Comparison of ENCODE assay signal across 11 cellular contexts in the genomic region with DNA sequence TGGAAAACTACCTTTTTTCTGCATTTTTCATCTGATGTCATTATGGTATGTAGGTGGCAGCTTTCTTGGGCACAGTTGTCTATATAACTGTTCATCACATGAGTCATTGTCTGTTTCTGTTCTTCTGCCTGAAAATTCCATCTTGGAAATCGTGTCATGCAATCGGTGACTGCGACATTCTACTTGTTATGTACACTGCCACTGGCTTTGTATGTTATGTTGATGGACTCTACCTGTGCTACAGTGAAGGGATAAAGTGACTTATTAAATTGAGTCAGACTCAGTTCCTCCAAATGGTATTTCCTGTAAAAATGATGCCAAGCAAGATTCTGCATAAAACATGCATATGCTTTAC. TPM values are rescaled to one million over a fixed set of nuclear protein-coding genes. Genes with fewer than 3 reads are reported as not detected.
DNase-seq lines count a peak whose midpoint lies in the region; ATAC-seq, FAIRE-seq and TF ChIP-seq lines count a peak whose summit lies in the region.
"Had no signal": no experiment of that assay in that cellular context is flagged by ENCODE, and none has a peak within 500 bp of the region (broad histone marks: within the 10 kb centered on the region; RNA-seq: fewer than 3 reads in every experiment).

No MANE protein-coding gene starts in this region.

- BruUV-seq in PC-3 (replicated peaks; lab: Mats Ljungman, UMichigan) = no TSS peak

- no peaks in the 10 kb centered on the region for H3K9me3 Mint-ChIP-seq in stimulated activated effector memory CD8-positive, alpha-beta T cell treated with anti-CD3 and anti-CD28 coated beads, Interleukin-12 subunit alpha, Interleukin-12 subunit beta, amount 100 ng/mL, for 72 hours

- CTCF ChIA-PET in PC-3 (lab: Charles Lee) = no interaction called here

- H2AFZ ChIP-seq in PC-3 (ENCODE audit: low read length) = no peak overlapping the region

- peaks cover 21% of the 10 kb centered on the region for H3F3A ChIP-seq in PC-3 (ENCODE audit: low read length, unreplicated experiment)

- peaks cover 79% of the 10 kb centered on the region for H3K4me1 Mint-ChIP-seq in stimulated activated effector memory CD8-positive, alpha-beta T cell treated with anti-CD3 and anti-CD28 coated beads, Interleukin-12 subunit alpha, Interleukin-12 subunit beta, amount 100 ng/mL, for 72 hours

- no peaks in the 10 kb centered on the region; the same call in none of the 2 replicates for H3K36me3 ChIP-seq in PC-3 (ENCODE audit: low read depth, low read length)
- H3K36me3 ChIP-seq: SJCRH30 had no signal

- no peaks in the 10 kb centered on the region for H4K20me1 ChIP-seq in PC-3 (ENCODE audit: low read length)

- peak overlapping the region; percentile 85 for H3K4me2 ChIP-seq in PC-3 (ENCODE audit: low read length)

- H3K9ac ChIP-seq in PC-3 (ENCODE audit: low read length) = peak overlapping the region; percentile 90

- peak overlapping the region; percentile 97 for H3K27ac Mint-ChIP-seq in stimulated activated effector memory CD8-positive, alpha-beta T cell treated with anti-CD3 and anti-CD28 coated beads, Interleukin-12 subunit alpha, Interleukin-12 subunit beta, amount 100 ng/mL, for 72 hours

- H3K36me3 Mint-ChIP-seq in stimulated activated effector memory CD8-positive, alpha-beta T cell treated with anti-CD3 and anti-CD28 coated beads, Interleukin-12 subunit alpha, Interleukin-12 subunit beta, amount 100 ng/mL, for 72 hours = peaks cover 99% of the 10 kb centered on the region

- H3K4me3 ChIP-seq in PC-3 (ENCODE audit: low read length) (peak overlapping the region; percentile 55; the same call in 1 of the 2 replicates), dorsolateral prefrontal cortex (peak overlapping the region in 32 of 59 donors; percentile 1 to 58 (median 30))
- H3K4me3 ChIP-seq: SJCRH30 had no signal

- POLR2A ChIA-PET in PC-3 (lab: Charles Lee; ENCODE audit: unreplicated experiment) = no interaction called here

- H3K9me2 ChIP-seq in PC-3 (replicated peaks; ENCODE audit: low read length) = no peaks in the 10 kb centered on the region

- no peak for TF ChIP-seq CTCF in PC-3 (conservative IDR thresholded peaks at IDR 0.05; ENCODE audit: low read depth, low read length)
- no peak for TF ChIP-seq CTCF in dorsolateral prefrontal cortex (IDR thresholded peaks at IDR 0.05 in 54 of 56, conservative IDR thresholded peaks at IDR 0.05 in 2 of 56; ENCODE audit: low read depth in 1 of 56, partially characterized antibody in 56 of 56)
- no peak for TF ChIP-seq CTCF in D721Med (IDR thresholded peaks at IDR 0.05; ENCODE audit: insufficient read depth, missing control alignments)

- FAIRE-seq in D721Med (lab: Jason Lieb, UNC) = no peak

- peaks cover 97% of the 10 kb centered on the region for H3K79me2 ChIP-seq in PC-3 (ENCODE audit: low read length)

- DNase-seq in EH (ENCODE audit: low read depth) (peak; percentile 35), PC-3 (peak; percentile 45), dorsolateral prefrontal cortex (no peak), T1000 (lab: John Stamatoyannopoulos, UW) (no peak), D721Med (ENCODE audit: insufficient read length, low spot score) (no peak), NCI-H2029 treated with DMSO at 0.1 percent for 48 hours (lab: John Stamatoyannopoulos, UW) (no peak)
- no peak for DNase-seq in stimulated activated effector memory CD8-positive, alpha-beta T cell treated with anti-CD3 and anti-CD28 coated beads, Interleukin-12 subunit alpha, Interleukin-12 subunit beta, amount 100 ng/mL, for 72 hours (ENCODE audit: low spot score in 2 of 2)
- DNase-seq: effector CD8-positive, alpha-beta T cell; SJCRH30; stimulated activated CD4-positive, alpha-beta T cell treated with anti-CD3 and anti-CD28 coated beads, Interleukin-4, amount 100 ng/mL, for 4 hours had no signal

- intact Hi-C loops in PC-3 (cut with micrococcal nuclease) = no loop called here
- intact Hi-C loops in dorsolateral prefrontal cortex (cut with DNase I) = no loop called here

- peaks cover 76% of the 10 kb centered on the region for H3K4me1 ChIP-seq in PC-3 (ENCODE audit: insufficient read depth, low read length)

- ATAC-seq in PC-3 (no peak), HG02970 (IDR thresholded peaks at IDR 0.05; ENCODE audit: low FRiP score, unreplicated experiment) (no peak)
- ATAC-seq in stimulated activated effector memory CD8-positive, alpha-beta T cell treated with anti-CD3 and anti-CD28 coated beads, Interleukin-12 subunit alpha, Interleukin-12 subunit beta, amount 100 ng/mL, for 72 hours = no peak

- H3K27me3 ChIP-seq in PC-3 (ENCODE audit: low read length) (no peaks in the 10 kb centered on the region), dorsolateral prefrontal cortex (no peaks in the 10 kb centered on the region)
- H3K27me3 ChIP-seq: SJCRH30 had no signal

- H3K27ac ChIP-seq in PC-3 (ENCODE audit: low read length) (peak overlapping the region; percentile 99), dorsolateral prefrontal cortex (peak overlapping the region in 56 of 59 donors; percentile 53 to 93 (median 85))
- H3K27ac ChIP-seq: SJCRH30 had no signal

- peak overlapping the region; percentile 84 for H3K4me3 Mint-ChIP-seq in stimulated activated effector memory CD8-positive, alpha-beta T cell treated with anti-CD3 and anti-CD28 coated beads, Interleukin-12 subunit alpha, Interleukin-12 subunit beta, amount 100 ng/mL, for 72 hours

- no peaks in the 10 kb centered on the region for H3K9me3 ChIP-seq in PC-3 (ENCODE audit: low read length)
- H3K9me3 ChIP-seq: SJCRH30 had no signal

RNA-seq across cellular contexts. Expression of gene SMAP2, which starts 8.6 kb away (rescaled TPM):
- total RNA-seq in PC-3 (2014; rRNA removed) (48.1 and 51.0 TPM in 2 replicates), dorsolateral prefrontal cortex (100 to 1,000 TPM in 80 of 120 experiments, 10 to 100 TPM in 40; 58.5 to 148 (median 109) TPM)

Comparison
In these comparisons a context has a peak if more than half of its experiments do, and no peak if none do; other contexts are left out.
1. DNase-seq: peak in EH (single experiment) and PC-3 (single experiment); none in dorsolateral prefrontal cortex (0 of 10), stimulated activated effector memory CD8-positive, alpha-beta T cell treated with anti-CD3 and anti-CD28 coated beads, Interleukin-12 subunit alpha, Interleukin-12 subunit beta, amount 100 ng/mL, for 72 hours (0 of 2), T1000 (single experiment), D721Med (single experiment) and NCI-H2029 treated with DMSO at 0.1 percent for 48 hours (single experiment).